Comparison of ENCODE assay signal across 11 cellular contexts in genomic region chr1:25805863-25806225, GRCh38. TPM values are rescaled to one million over a fixed set of nuclear protein-coding genes. Genes with fewer than 3 reads are reported as not detected.
DNase-seq lines count a peak whose midpoint lies in the region; ATAC-seq and TF ChIP-seq lines count a peak whose summit lies in the region.
"Had no signal": no experiment of that assay in that cellular context is flagged by ENCODE, and none has a peak within 500 bp of the region (broad histone marks: within the 10 kb centered on the region; RNA-seq: fewer than 3 reads in every experiment).

No MANE protein-coding gene starts in this region.

- no peaks in the 10 kb centered on the region for H3K27me3 Mint-ChIP-seq in osteocyte (ENCODE audit: unreplicated experiment)
- H3K27me3 Mint-ChIP-seq: progenitor cell of endocrine pancreas had no signal

- H3K4me1 ChIP-seq in ACC112 (ENCODE audit: control insufficient read depth, insufficient read depth, low read length, unreplicated experiment) = peaks cover 39% of the 10 kb centered on the region

- H3K4me3 ChIP-seq in ACC112 (ENCODE audit: low read depth, low read length) = no peak overlapping the region

- H3K4me3 Mint-ChIP-seq in osteocyte (ENCODE audit: unreplicated experiment) = no peak overlapping the region

- H3K27ac Mint-ChIP-seq in osteocyte (ENCODE audit: unreplicated experiment) = peak overlapping the region; percentile 32
- H3K27ac Mint-ChIP-seq: progenitor cell of endocrine pancreas had no signal

- ATAC-seq in HG02623 (IDR thresholded peaks at IDR 0.05; ENCODE audit: unreplicated experiment) = no peak
- no peak for ATAC-seq in HG03097 (IDR thresholded peaks at IDR 0.05; ENCODE audit: low FRiP score, unreplicated experiment)
- ATAC-seq in GM18505 (IDR thresholded peaks at IDR 0.05; ENCODE audit: unreplicated experiment) = no peak
- ATAC-seq: SK-N-SH treated with all-trans-retinoic acid at 6 μM for 48 hours had no signal

- TF ChIP-seq CTCF in osteocyte (IDR thresholded peaks at IDR 0.05) = no peak

- H3K27me3 ChIP-seq in ACC112 (ENCODE audit: insufficient read depth, low read length) = no peaks in the 10 kb centered on the region

- H3K79me2 ChIP-seq in ACC112 (ENCODE audit: control insufficient read depth, insufficient read depth, low read length, unreplicated experiment) = peaks cover under 1% of the 10 kb centered on the region

- intact Hi-C loops in head of caudate nucleus (cut with DNase I) = no loop called here

- H3K36me3 Mint-ChIP-seq in osteocyte (ENCODE audit: unreplicated experiment) = peaks cover 15% of the 10 kb centered on the region

- H3K36me3 ChIP-seq in ACC112 (ENCODE audit: insufficient read depth, low read length) = no peaks in the 10 kb centered on the region

- H2AFZ ChIP-seq in ACC112 (ENCODE audit: low read length, unreplicated experiment) = no peak overlapping the region

- TF ChIP-seq POLR2A in GM18505 (IDR thresholded peaks at IDR 0.05; ENCODE audit: borderline replicate concordance, extremely low read depth, insufficient read depth, insufficient read length) = no peak

- DNase-seq in anterior cingulate cortex (lab: John Stamatoyannopoulos, UW) (peak in 53 of 58 donors; percentile 24 to 91 (median 67)), head of caudate nucleus (peak in 41 of 42 donors; percentile 50 to 89 (median 75)), osteocyte (ENCODE audit: extremely low spot score, unreplicated experiment) (no peak)
- DNase-seq in effector CD4-positive, alpha-beta T cell = no peak
- DNase-seq: NCI-H345 had no signal

- peak overlapping the region; percentile 23 for H3K27ac ChIP-seq in ACC112 (ENCODE audit: low read depth, low read length)

- H3K9me3 Mint-ChIP-seq in osteocyte (ENCODE audit: unreplicated experiment) = no peaks in the 10 kb centered on the region

- H3K4me1 Mint-ChIP-seq in osteocyte (ENCODE audit: unreplicated experiment) = peaks cover 51% of the 10 kb centered on the region

RNA-seq across cellular contexts. Expression of gene SELENON, which starts 5.9 kb away (rescaled TPM):
- 126 and 129 TPM in 2 replicates for total RNA-seq in osteocyte

RNA-seq across cellular contexts. Expression of gene MTFR1L, which starts 13.9 kb away (rescaled TPM):
- 70.6 and 76.8 TPM in 2 replicates for total RNA-seq in osteocyte

RNA-seq across cellular contexts. Expression of gene AUNIP, which starts 53.4 kb away (rescaled TPM):
- total RNA-seq in osteocyte = 1.3 and 1.9 TPM in 2 replicates

Comparison
In these comparisons a context has a peak if more than half of its experiments do, and no peak if none do; other contexts are left out.
1. DNase-seq: peak in anterior cingulate cortex (53 of 58) and head of caudate nucleus (41 of 42); none in osteocyte (single experiment) and effector CD4-positive, alpha-beta T cell (single experiment).